Comparison of ENCODE assay signal across 25 cellular contexts in genomic region chr16:58053682-58054005, GRCh38.
"Had no signal": no experiment of that assay in that cellular context is flagged by ENCODE, and none has a peak within 500 bp of the region (broad histone marks: within the 10 kb centered on the region; RNA-seq: fewer than 3 reads in every experiment).

No MANE protein-coding gene starts in this region.

- DNase-seq: activated CD4-positive, alpha-beta memory T cell treated with anti-CD3 and anti-CD28 coated beads, Interleukin-2, amount 10 ng/mL, durations not matched to agents 7 days and 5 days; activated CD4-positive, alpha-beta T cell treated with anti-CD3 and anti-CD28 coated beads for 1 hour; activated CD4-positive, alpha-beta T cell treated with anti-CD3 and anti-CD28 coated beads, Interleukin-2, amount 10 ng/mL, durations not matched to agents 7 days and 5 days; activated CD4-positive, CD25-positive, alpha-beta regulatory T cell; activated CD8-positive, alpha-beta memory T cell treated with anti-CD3 and anti-CD28 coated beads for 24 hours; activated CD8-positive, alpha-beta memory T cell treated with anti-CD3 and anti-CD28 coated beads, Interleukin-2, amount 10 ng/mL, durations not matched to agents 7 days and 5 days; activated CD8-positive, alpha-beta memory T cell treated with anti-CD3 and anti-CD28 coated beads, Interleukin-2, amount 50 U/mL, for 48 hours; activated CD8-positive, alpha-beta T cell treated with anti-CD3 and anti-CD28 coated beads, Interleukin-2, amount 10 ng/mL, durations not matched to agents 7 days and 5 days; activated effector memory CD4-positive, alpha-beta T cell treated with Interleukin-2 at 50 U/mL for 16 hours; activated gamma-delta T cell; activated naive CD4-positive, alpha-beta T cell treated with anti-CD3 and anti-CD28 coated beads, Interleukin-2, amount 10 ng/mL, durations not matched to agents 7 days and 5 days; activated naive CD4-positive, alpha-beta T cell treated with Interleukin-2 at 50 U/mL for 16 hours; activated naive CD8-positive, alpha-beta T cell treated with anti-CD3 and anti-CD28 coated beads, Interleukin-2, amount 10 ng/mL, durations not matched to agents 7 days and 5 days; activated naive CD8-positive, alpha-beta T cell treated with anti-CD3 and anti-CD28 coated beads, Interleukin-2, amount 50 U/mL, for 24 hours; activated T-cell treated with anti-CD3 and anti-CD28 coated beads, Interleukin-2, amount 50 U/mL, for 24 hours; amygdala; anterior cingulate cortex; caudate nucleus; cerebellar nuclear complex; T-helper 9 cell had no signal

- H3K36me3 ChIP-seq: ascending aorta, cardiac muscle cell had no signal

- H3K27me3 ChIP-seq: ascending aorta, cardiac muscle cell had no signal

- ATAC-seq: activated CD8-positive, alpha-beta T cell treated with anti-CD3 and anti-CD28 coated beads, Interleukin-2, amount 10 ng/mL, durations not matched to agents 7 days and 5 days; activated naive CD8-positive, alpha-beta T cell treated with anti-CD3 and anti-CD28 coated beads, Interleukin-2, amount 50 U/mL, for 24 hours had no signal

- H3K4me3 ChIP-seq: ascending aorta, cardiac muscle cell had no signal

- FAIRE-seq: bronchial epithelial cell, TTC549 had no signal

- H3K27ac ChIP-seq: ascending aorta, cardiac muscle cell, VCaP had no signal

- H3K9me3 ChIP-seq: ascending aorta had no signal

- H3K4me1 ChIP-seq: ascending aorta had no signal
